In the genomic region with DNA sequence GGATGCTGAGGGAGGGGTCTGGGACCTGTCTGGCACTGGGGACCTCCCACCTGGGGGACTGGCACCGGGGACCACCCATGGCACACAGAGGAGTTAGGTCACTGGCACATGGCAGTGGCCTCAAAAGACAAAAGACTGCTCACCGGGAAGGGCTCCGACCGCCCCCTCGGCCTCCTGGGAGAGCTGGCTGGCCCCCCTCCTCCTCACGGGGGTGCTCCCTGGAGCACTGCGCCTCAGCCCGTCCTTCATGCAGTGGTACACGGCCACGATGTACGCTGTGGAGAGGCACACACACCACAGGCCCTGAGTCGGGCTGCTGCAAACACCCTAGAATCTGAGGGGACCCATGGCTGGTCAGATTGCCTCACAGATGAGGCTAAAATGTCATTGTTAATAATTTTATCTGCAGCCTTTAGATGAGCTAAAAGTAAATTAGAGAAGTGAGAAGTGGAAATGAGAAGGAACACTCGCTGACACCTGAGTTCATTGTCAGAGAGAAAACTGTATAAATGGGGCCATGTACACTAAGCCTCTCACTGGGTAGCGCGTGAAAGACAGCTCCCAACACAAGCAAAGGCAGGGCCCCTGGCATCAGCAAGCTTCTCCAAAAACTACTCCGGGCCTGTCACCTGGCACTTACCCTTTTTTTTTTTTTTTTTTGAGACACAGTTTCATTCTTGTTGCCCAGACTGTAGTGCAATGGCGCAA, we compare ENCODE assay signal across 22 cellular contexts. TPM values are rescaled to one million over a fixed set of nuclear protein-coding genes. Genes with fewer than 3 reads are reported as not detected.
"Had no signal": no experiment of that assay in that cellular context is flagged by ENCODE, and none has a peak within 500 bp of the region (broad histone marks: within the 10 kb centered on the region; RNA-seq: fewer than 3 reads in every experiment).

No MANE protein-coding gene starts in this region.

- H3K4me1 ChIP-seq: body of pancreas, gastrocnemius medialis, heart right ventricle, left lung, right atrium auricular region, transverse colon had no signal

- H3K4me3 ChIP-seq: body of pancreas, gastrocnemius medialis, heart right ventricle, left lung, mucosa of descending colon, right atrium auricular region, skin epidermis, transverse colon had no signal

- H3K27me3 ChIP-seq: body of pancreas, gastrocnemius medialis, heart right ventricle, left lung, neutrophil, right atrium auricular region, transverse colon had no signal

- H3K27ac ChIP-seq: body of pancreas, epithelial cell of prostate, gastrocnemius medialis, heart right ventricle, left lung, neutrophil, right atrium auricular region, skin epidermis, transverse colon had no signal

- H3K9me3 Mint-ChIP-seq: activated CD4-positive, alpha-beta T cell treated with anti-CD3 and anti-CD28 coated beads, Interleukin-2, amount 10 ng/mL, durations not matched to agents 7 days and 5 days; activated naive CD8-positive, alpha-beta T cell treated with anti-CD3 and anti-CD28 coated beads for 36 hours; activated T-helper 1 cell treated with anti-CD3 and anti-CD28 coated beads, Interleukin-12 subunit alpha, Interleukin-12 subunit beta, Interleukin-2, Interleukin-4 antibody, amounts not matched to agents 30 ng/mL and 10 ng/mL and 1 ng/mL, durations not matched to agents 14 hours and 24 hours and 36 hours; naive thymus-derived CD8-positive, alpha-beta T cell; T-helper 2 cell treated with Interferon-gamma antibody and Interleukin-4, amounts not matched to agents 5 μg/mL and 100 μg/mL, for 36 hours had no signal

- H3K27me3 Mint-ChIP-seq: activated CD4-positive, alpha-beta T cell treated with anti-CD3 and anti-CD28 coated beads, Interleukin-2, amount 10 ng/mL, durations not matched to agents 7 days and 5 days; activated naive CD8-positive, alpha-beta T cell treated with anti-CD3 and anti-CD28 coated beads for 36 hours; naive thymus-derived CD8-positive, alpha-beta T cell had no signal

- H3K9me3 ChIP-seq: body of pancreas, gastrocnemius medialis, heart right ventricle, left lung, mucosa of descending colon, neutrophil, right atrium auricular region, transverse colon had no signal

- H3K4me3 Mint-ChIP-seq: activated CD4-positive, alpha-beta T cell treated with anti-CD3 and anti-CD28 coated beads, Interleukin-2, amount 10 ng/mL, durations not matched to agents 7 days and 5 days; activated naive CD8-positive, alpha-beta T cell treated with anti-CD3 and anti-CD28 coated beads for 36 hours; activated T-helper 1 cell treated with anti-CD3 and anti-CD28 coated beads, Interleukin-12 subunit alpha, Interleukin-12 subunit beta, Interleukin-2, Interleukin-4 antibody, amounts not matched to agents 30 ng/mL and 10 ng/mL and 1 ng/mL, durations not matched to agents 14 hours and 24 hours and 36 hours; naive thymus-derived CD8-positive, alpha-beta T cell; T-helper 2 cell treated with Interferon-gamma antibody and Interleukin-4, amounts not matched to agents 5 μg/mL and 100 μg/mL, for 36 hours had no signal

- H3K4me1 Mint-ChIP-seq: activated naive CD8-positive, alpha-beta T cell treated with anti-CD3 and anti-CD28 coated beads for 36 hours had no signal

- DNase-seq: activated CD4-positive, alpha-beta T cell treated with anti-CD3 and anti-CD28 coated beads, Interleukin-2, amount 10 ng/mL, durations not matched to agents 7 days and 5 days; activated naive CD8-positive, alpha-beta T cell treated with anti-CD3 and anti-CD28 coated beads for 36 hours; amygdala; caudate nucleus; effector CD8-positive, alpha-beta T cell; gastrocnemius medialis; heart right ventricle; islet precursor cell; mucosa of descending colon; naive thymus-derived CD8-positive, alpha-beta T cell; stimulated activated CD4-positive, alpha-beta T cell treated with anti-CD3 and anti-CD28 coated beads, Interleukin-4, amount 100 ng/mL, for 24 hours; stimulated activated naive CD8-positive, alpha-beta T cell treated with anti-CD3 and anti-CD28 coated beads, Interleukin-15, Interleukin-2, amounts not matched to agents 100 U/mL and 50 U/mL, for 24 hours; SW 1271; transverse colon had no signal

- H3K27ac Mint-ChIP-seq: activated CD4-positive, alpha-beta T cell treated with anti-CD3 and anti-CD28 coated beads, Interleukin-2, amount 10 ng/mL, durations not matched to agents 7 days and 5 days; activated naive CD8-positive, alpha-beta T cell treated with anti-CD3 and anti-CD28 coated beads for 36 hours; activated T-helper 1 cell treated with anti-CD3 and anti-CD28 coated beads, Interleukin-12 subunit alpha, Interleukin-12 subunit beta, Interleukin-2, Interleukin-4 antibody, amounts not matched to agents 30 ng/mL and 10 ng/mL and 1 ng/mL, durations not matched to agents 14 hours and 24 hours and 36 hours; T-helper 2 cell treated with Interferon-gamma antibody and Interleukin-4, amounts not matched to agents 5 μg/mL and 100 μg/mL, for 36 hours had no signal

- ATAC-seq: body of pancreas; gastrocnemius medialis; heart right ventricle; left lung; mucosa of descending colon; naive thymus-derived CD8-positive, alpha-beta T cell; stimulated activated naive CD8-positive, alpha-beta T cell treated with anti-CD3 and anti-CD28 coated beads, Interleukin-15, Interleukin-2, amounts not matched to agents 100 U/mL and 50 U/mL, for 24 hours had no signal

RNA-seq across cellular contexts. Expression of gene P2RX2, which starts 14.1 kb away (rescaled TPM):
- total RNA-seq: activated CD4-positive, alpha-beta T cell treated with anti-CD3 and anti-CD28 coated beads, Interleukin-2, amount 10 ng/mL, durations not matched to agents 7 days and 5 days; activated naive CD8-positive, alpha-beta T cell treated with anti-CD3 and anti-CD28 coated beads for 36 hours; activated T-helper 1 cell treated with anti-CD3 and anti-CD28 coated beads, Interleukin-12 subunit alpha, Interleukin-12 subunit beta, Interleukin-2, Interleukin-4 antibody, amounts not matched to agents 30 ng/mL and 10 ng/mL and 1 ng/mL, durations not matched to agents 14 hours and 24 hours and 36 hours; gastrocnemius medialis; heart right ventricle; left lung; naive thymus-derived CD8-positive, alpha-beta T cell; right atrium auricular region had no signal
- polyA plus RNA-seq: heart right ventricle; naive thymus-derived CD8-positive, alpha-beta T cell had no signal

RNA-seq across cellular contexts. Expression of gene LRCOL1, which starts 22.3 kb away (rescaled TPM):
- total RNA-seq: activated CD4-positive, alpha-beta T cell treated with anti-CD3 and anti-CD28 coated beads, Interleukin-2, amount 10 ng/mL, durations not matched to agents 7 days and 5 days; activated naive CD8-positive, alpha-beta T cell treated with anti-CD3 and anti-CD28 coated beads for 36 hours; activated T-helper 1 cell treated with anti-CD3 and anti-CD28 coated beads, Interleukin-12 subunit alpha, Interleukin-12 subunit beta, Interleukin-2, Interleukin-4 antibody, amounts not matched to agents 30 ng/mL and 10 ng/mL and 1 ng/mL, durations not matched to agents 14 hours and 24 hours and 36 hours; body of pancreas; mucosa of descending colon; naive thymus-derived CD8-positive, alpha-beta T cell; right atrium auricular region; transverse colon had no signal
- polyA plus RNA-seq: naive thymus-derived CD8-positive, alpha-beta T cell had no signal
